ENCODE assay signal across 8 cellular contexts in genomic region chr4:112099701-112100289, GRCh38. TPM values are rescaled to one million over a fixed set of nuclear protein-coding genes. Genes with fewer than 3 reads are reported as not detected.
DNase-seq lines count a peak whose midpoint lies in the region; ATAC-seq and TF ChIP-seq lines count a peak whose summit lies in the region.
"Had no signal": no experiment of that assay in that cellular context is flagged by ENCODE, and none has a peak within 500 bp of the region (broad histone marks: within the 10 kb centered on the region; RNA-seq: fewer than 3 reads in every experiment).

No MANE protein-coding gene starts in this region.

- H2AFZ ChIP-seq in KMS-11 (ENCODE audit: low read depth), result no peak overlapping the region

- H3K4me3 ChIP-seq in KMS-11 (IDR thresholded peaks at IDR 0.05; ENCODE audit: insufficient read depth, low read depth, low read length) (no peak overlapping the region), esophagus squamous epithelium (no peak overlapping the region)

- no peaks in the 10 kb centered on the region for H3K9me3 Mint-ChIP-seq in nephron progenitor cell
- H3K9me3 Mint-ChIP-seq: activated naive CD4-positive, alpha-beta T cell treated with anti-CD3 and anti-CD28 coated beads, Interleukin-2, amount 50 U/mL, for 24 hours had no signal

- CTCF ChIA-PET in GM10248 (lab: Yijun Ruan, JAX), result interaction anchor here (0.6 to 12.1 kb wide), 50 partner anchors 9 to 852 kb away, joined by 3 to 174 read pairs (median 4); partner anchors contain the start of genes AP1AR and NEUROG2

- no peaks in the 10 kb centered on the region for H3K9me3 ChIP-seq in esophagus squamous epithelium

- H4K20me1 ChIP-seq in KMS-11 (ENCODE audit: insufficient read depth), result no peaks in the 10 kb centered on the region

- TF ChIP-seq CTCF in GM10248 (IDR thresholded peaks at IDR 0.05; ENCODE audit: control extremely low read depth, extremely low read depth, low read depth, missing control alignments) (peak; percentile 64), KMS-11 (conservative IDR thresholded peaks at IDR 0.05; ENCODE audit: low read depth, low read length) (peak; percentile 87), esophagus squamous epithelium (IDR thresholded peaks at IDR 0.05) (peak in 5 of 6 experiments; percentile 53 to 78 (median 61)), nephron progenitor cell (IDR thresholded peaks at IDR 0.05) (peak; percentile 68)

- no peak overlapping the region for H3K4me3 Mint-ChIP-seq in nephron progenitor cell
- H3K4me3 Mint-ChIP-seq: activated naive CD4-positive, alpha-beta T cell treated with anti-CD3 and anti-CD28 coated beads, Interleukin-2, amount 50 U/mL, for 24 hours had no signal

- no peaks in the 10 kb centered on the region for H3K79me2 ChIP-seq in KMS-11 (ENCODE audit: insufficient read depth, low read depth)

- TF ChIP-seq POLR2A in esophagus squamous epithelium (IDR thresholded peaks at IDR 0.05), result no peak

- H3K27ac ChIP-seq in KMS-11, result no peak overlapping the region
- no peak overlapping the region for H3K27ac ChIP-seq in esophagus squamous epithelium

- peak; percentile 51 for DNase-seq in GM10248 (ENCODE audit: extremely low spot score)
- peak; percentile 61 for DNase-seq in SIG-M5 treated with dmso at 0.1 percent for 504 hours (lab: John Stamatoyannopoulos, UW; ENCODE audit: unreplicated experiment)
- DNase-seq in esophagus squamous epithelium (lab: John Stamatoyannopoulos, UW), result no peak
- DNase-seq in nephron progenitor cell, result no peak
- DNase-seq in activated naive CD4-positive, alpha-beta T cell (lab: John Stamatoyannopoulos, UW), result no peak

- H3K27me3 ChIP-seq in KMS-11 (ENCODE audit: insufficient read depth, low read depth) (no peaks in the 10 kb centered on the region), esophagus squamous epithelium (no peaks in the 10 kb centered on the region)

- no peak overlapping the region for H3K9ac ChIP-seq in KMS-11

- H3K27ac Mint-ChIP-seq in nephron progenitor cell, result no peak overlapping the region
- H3K27ac Mint-ChIP-seq: activated naive CD4-positive, alpha-beta T cell treated with anti-CD3 and anti-CD28 coated beads, Interleukin-2, amount 50 U/mL, for 24 hours had no signal

- intact Hi-C loops in esophagus squamous epithelium (cut with DNase I), result loop anchor here (5.0 to 10.0 kb wide), 2 partner anchors 138 to 425 kb away; no protein-coding TSS in a partner anchor

- H3K27me3 Mint-ChIP-seq in nephron progenitor cell (ENCODE audit: low read depth, poor library complexity), result no peaks in the 10 kb centered on the region
- H3K27me3 Mint-ChIP-seq: activated naive CD4-positive, alpha-beta T cell treated with anti-CD3 and anti-CD28 coated beads, Interleukin-2, amount 50 U/mL, for 24 hours had no signal

- H3K4me1 ChIP-seq in KMS-11 (ENCODE audit: low read depth, poor library complexity, severe bottlenecking) (peaks cover 16% of the 10 kb centered on the region), esophagus squamous epithelium (no peaks in the 10 kb centered on the region)

- peak; percentile 53 for ATAC-seq in GM21737 (IDR thresholded peaks at IDR 0.05; ENCODE audit: unreplicated experiment)

- no peaks in the 10 kb centered on the region for H3K36me3 Mint-ChIP-seq in nephron progenitor cell (ENCODE audit: low read depth)
- H3K36me3 Mint-ChIP-seq: activated naive CD4-positive, alpha-beta T cell treated with anti-CD3 and anti-CD28 coated beads, Interleukin-2, amount 50 U/mL, for 24 hours had no signal

- H3K4me1 Mint-ChIP-seq in nephron progenitor cell, result peaks cover 14% of the 10 kb centered on the region
- H3K4me1 Mint-ChIP-seq: activated naive CD4-positive, alpha-beta T cell treated with anti-CD3 and anti-CD28 coated beads, Interleukin-2, amount 50 U/mL, for 24 hours had no signal

- 10 to 14% methylated on average over 5 of the region's 5 CpGs for WGBS in esophagus squamous epithelium, 2 donors

- H3K36me3 ChIP-seq in KMS-11 (ENCODE audit: insufficient read depth), result no peaks in the 10 kb centered on the region
- no peaks in the 10 kb centered on the region for H3K36me3 ChIP-seq in esophagus squamous epithelium

- H3K4me2 ChIP-seq in KMS-11, result no peak overlapping the region

- POLR2A ChIA-PET in GM10248 (lab: Yijun Ruan, JAX), result no interaction called here

RNA-seq across cellular contexts. Expression of gene FAM241A, which starts 45.5 kb away (rescaled TPM):
- total RNA-seq in esophagus squamous epithelium, result 1 to 10 TPM; 1.3 to 4.7 (median 4.0) TPM

Comparison
In these comparisons a context has a peak if more than half of its experiments do, and no peak if none do; other contexts are left out.
1. DNase-seq: peak in GM10248 (single experiment) and SIG-M5 treated with dmso at 0.1 percent for 504 hours (single experiment); none in esophagus squamous epithelium (single experiment), nephron progenitor cell (single experiment) and activated naive CD4-positive, alpha-beta T cell (0 of 4).
2. Peak in every context shown above with its lines, with median percentiles within 50 percentile points of each other: CTCF ChIP-seq.